Comparison of ENCODE assay signal across 8 cellular contexts in the genomic region with DNA sequence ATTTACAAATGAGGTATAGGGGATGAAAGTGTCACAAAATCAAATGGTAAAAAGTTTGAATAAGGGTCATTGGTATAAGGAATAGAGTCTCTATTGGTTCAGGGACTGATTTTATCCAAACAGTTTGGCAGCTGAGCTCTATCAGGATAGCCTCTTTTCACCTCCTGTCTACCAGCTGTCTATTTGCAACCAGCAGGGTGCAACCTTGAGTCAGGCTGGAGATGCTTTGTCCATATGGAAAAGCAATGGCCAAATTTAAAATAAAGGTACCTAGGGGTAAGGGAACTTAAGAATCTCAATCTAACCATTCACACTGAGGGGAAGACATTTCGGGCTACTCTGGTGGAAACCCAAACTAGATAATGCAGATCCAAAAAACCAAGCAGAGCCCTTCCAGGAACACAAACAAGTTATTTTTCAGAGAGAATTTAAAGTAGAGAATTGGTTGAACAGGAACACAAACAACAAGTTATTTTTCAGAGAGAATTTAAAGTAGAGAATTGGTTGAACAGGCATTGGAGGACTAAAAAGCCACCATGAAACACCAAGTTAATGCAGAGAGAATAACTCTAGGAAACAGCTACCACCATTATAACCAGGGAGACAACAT. TPM values are rescaled to one million over a fixed set of nuclear protein-coding genes. Genes with fewer than 3 reads are reported as not detected.
DNase-seq lines count a peak whose midpoint lies in the region; ATAC-seq and TF ChIP-seq lines count a peak whose summit lies in the region.

No MANE protein-coding gene starts in this region.

- H3K4ac ChIP-seq in mesenchymal stem cell (ENCODE audit: low read depth in 1 of 2, low read length in 2 of 2) = no peak overlapping the region

- H3K18ac ChIP-seq in mesenchymal stem cell (ENCODE audit: low read depth in 1 of 2, low read length in 2 of 2) = no peak overlapping the region

- peak; percentile 85 for TF ChIP-seq CTCF in WERI-Rb-1 (IDR thresholded peaks at IDR 0.05; ENCODE audit: low read depth, low read length)
- peak; percentile 27 for TF ChIP-seq CTCF in mucosa of descending colon (IDR thresholded peaks at IDR 0.05)

- H3K9me3 ChIP-seq in Karpas-422 (ENCODE audit: low read length) (no peaks in the 10 kb centered on the region), WERI-Rb-1 (ENCODE audit: severe bottlenecking) (no peaks in the 10 kb centered on the region), mucosa of descending colon (no peaks in the 10 kb centered on the region), mesenchymal stem cell (ENCODE audit: control insufficient read depth, low read length) (no peaks in the 10 kb centered on the region)

- no peaks in the 10 kb centered on the region for H3K79me2 ChIP-seq in Karpas-422 (ENCODE audit: low read length)

- H3K9ac ChIP-seq in Karpas-422 (ENCODE audit: low read length) (no peak overlapping the region), mesenchymal stem cell (ENCODE audit: low read length) (no peak overlapping the region)

- H2AFZ ChIP-seq in Karpas-422 (ENCODE audit: low read length) = no peak overlapping the region
- H2AFZ ChIP-seq in mesenchymal stem cell (ENCODE audit: low read depth, low read length) = no peak overlapping the region

- H3K27me3 ChIP-seq in Karpas-422 (ENCODE audit: low read length) (no peaks in the 10 kb centered on the region), WERI-Rb-1 (ENCODE audit: insufficient read depth, low read depth, severe bottlenecking) (no peaks in the 10 kb centered on the region), mesenchymal stem cell (ENCODE audit: control insufficient read depth in 1 of 2, insufficient read depth in 1 of 2, low read length in 2 of 2) (no peaks in the 10 kb centered on the region)

- no peak overlapping the region for H4K91ac ChIP-seq in mesenchymal stem cell (ENCODE audit: low read length)

- H2AK5ac ChIP-seq in mesenchymal stem cell (ENCODE audit: low read length, severe bottlenecking) = no peak overlapping the region

- H2BK15ac ChIP-seq in mesenchymal stem cell (ENCODE audit: low read depth, poor library complexity, severe bottlenecking) = no peak overlapping the region

- DNase-seq in ELR (ENCODE audit: low read depth) (peak; percentile 59), Karpas-422 (peak; percentile 63), WERI-Rb-1 (peak; percentile 73), mucosa of descending colon (peak in 1 of 3 donors; percentile 42), mesenchymal stem cell (no peak)
- no peak for DNase-seq in activated CD4-positive, alpha-beta T cell treated with anti-CD3 and anti-CD28 coated beads, Interleukin-2, amount 50 U/mL, for 4 hours
- DNase-seq in activated effector memory CD4-positive, alpha-beta T cell treated with anti-CD3 and anti-CD28 coated beads, Interleukin-2, amount 50 U/mL, for 16 hours = no peak
- no peak for DNase-seq in stimulated activated CD4-positive, alpha-beta T cell treated with anti-CD3 and anti-CD28 coated beads, Interleukin-2, amount 100 ng/mL, for 48 hours

- WGBS in mesenchymal stem cell = no CpG with 5 or more reads among the region's 1 CpG

- H2BK120ac ChIP-seq in mesenchymal stem cell (ENCODE audit: low read depth, low read length) = no peak overlapping the region

- H3K4me3 ChIP-seq in Karpas-422 (ENCODE audit: low read length) (no peak overlapping the region), WERI-Rb-1 (ENCODE audit: low read depth, low read length) (no peak overlapping the region), mucosa of descending colon (no peak overlapping the region), mesenchymal stem cell (ENCODE audit: insufficient read depth in 1 of 2, low read depth in 1 of 2, low read length in 2 of 2) (no peak overlapping the region)

- no peak overlapping the region for H3K14ac ChIP-seq in mesenchymal stem cell (ENCODE audit: low read length in 2 of 2)

- H3K23ac ChIP-seq in mesenchymal stem cell (ENCODE audit: low read length in 2 of 2) = no peak overlapping the region

- ATAC-seq in mucosa of descending colon = no peak

- H3K79me1 ChIP-seq in mesenchymal stem cell (replicated peaks; ENCODE audit: low read length, poor library complexity, severe bottlenecking) = no peaks in the 10 kb centered on the region

- intact Hi-C loops in mucosa of descending colon (cut with DNase I, micrococcal nuclease) = no loop called here

- H2BK12ac ChIP-seq in mesenchymal stem cell (ENCODE audit: low read length in 2 of 2) = no peak overlapping the region

- no peaks in the 10 kb centered on the region for H3K36me3 ChIP-seq in Karpas-422 (ENCODE audit: insufficient read depth, low read length)
- no peaks in the 10 kb centered on the region for H3K36me3 ChIP-seq in WERI-Rb-1
- H3K36me3 ChIP-seq in mucosa of descending colon (ENCODE audit: low read depth) = no peaks in the 10 kb centered on the region
- no peaks in the 10 kb centered on the region for H3K36me3 ChIP-seq in mesenchymal stem cell (ENCODE audit: control insufficient read depth in 1 of 2, insufficient read depth in 2 of 2, low read depth in 1 of 2, low read length in 2 of 2)

- no peaks in the 10 kb centered on the region for H3K9me2 ChIP-seq in Karpas-422 (replicated peaks; ENCODE audit: insufficient read depth, low read length)

- H2BK5ac ChIP-seq in mesenchymal stem cell (ENCODE audit: low read depth, low read length, poor library complexity, severe bottlenecking) = no peak overlapping the region

- no peaks in the 10 kb centered on the region for H4K20me1 ChIP-seq in Karpas-422 (ENCODE audit: insufficient read depth, low read depth, low read length)

- H3K4me2 ChIP-seq in Karpas-422 (ENCODE audit: low read depth, low read length, poor library complexity, severe bottlenecking) (no peak overlapping the region), mesenchymal stem cell (ENCODE audit: low read length, poor library complexity, severe bottlenecking) (no peak overlapping the region)

- H4K8ac ChIP-seq in mesenchymal stem cell (ENCODE audit: low read length) = no peak overlapping the region

- H3K27ac ChIP-seq in Karpas-422 (ENCODE audit: low read length) = no peak overlapping the region
- no peak overlapping the region for H3K27ac ChIP-seq in WERI-Rb-1
- no peak overlapping the region for H3K27ac ChIP-seq in mesenchymal stem cell (ENCODE audit: low read length, poor library complexity, severe bottlenecking)

- H3K4me1 ChIP-seq in Karpas-422 (ENCODE audit: low read length) = no peaks in the 10 kb centered on the region
- H3K4me1 ChIP-seq in mucosa of descending colon (ENCODE audit: low read depth) = no peaks in the 10 kb centered on the region
- no peaks in the 10 kb centered on the region for H3K4me1 ChIP-seq in mesenchymal stem cell (ENCODE audit: control insufficient read depth, insufficient read depth, low read depth, low read length)

RNA-seq across cellular contexts. Expression of a gene that starts 12.6 kb away (rescaled TPM):
- not detected in 2 replicates for total RNA-seq in Karpas-422 (2014; rRNA removed; shearing (Covaris generic); ENCODE audit: low replicate concordance)
- total RNA-seq in mucosa of descending colon = 1 to 10 TPM in 1 of 3 donors, under 1 TPM in 2; 0.46 to 1.2 (median 0.64) TPM
- polyA plus RNA-seq in mesenchymal stem cell (2013, experiment 1 of 2) = 0.01 TPM
- not detected for polyA plus RNA-seq in mesenchymal stem cell (2013, experiment 2 of 2)

Comparison
In these comparisons a context has a peak if more than half of its experiments do, and no peak if none do; other contexts are left out.
1. DNase-seq: peak in ELR (single experiment), Karpas-422 (single experiment) and WERI-Rb-1 (single experiment); none in activated CD4-positive, alpha-beta T cell treated with anti-CD3 and anti-CD28 coated beads, Interleukin-2, amount 50 U/mL, for 4 hours (0 of 2), activated effector memory CD4-positive, alpha-beta T cell treated with anti-CD3 and anti-CD28 coated beads, Interleukin-2, amount 50 U/mL, for 16 hours (single experiment), stimulated activated CD4-positive, alpha-beta T cell treated with anti-CD3 and anti-CD28 coated beads, Interleukin-2, amount 100 ng/mL, for 48 hours (0 of 2) and mesenchymal stem cell (single experiment).